ENCODE assay signal across 14 cellular contexts in genomic region chr3:30231277-30232141, GRCh38.
DNase-seq lines count a peak whose midpoint lies in the region; ATAC-seq and TF ChIP-seq lines count a peak whose summit lies in the region.
"Had no signal": no experiment of that assay in that cellular context is flagged by ENCODE, and none has a peak within 500 bp of the region (broad histone marks: within the 10 kb centered on the region; RNA-seq: fewer than 3 reads in every experiment).

No MANE protein-coding gene starts in this region.

- no peaks in the 10 kb centered on the region for H4K20me1 ChIP-seq in neural progenitor cell (ENCODE audit: low read depth)

- no peak overlapping the region for H3K9ac ChIP-seq in neural progenitor cell

- DNase-seq in AG04449 (ENCODE audit: low read depth, low spot score): peak; percentile 40
- DNase-seq in M059J (ENCODE audit: low read depth): peak; percentile 70
- DNase-seq in fibroblast of gingiva (ENCODE audit: low read depth): peak; percentile 91
- DNase-seq in neural progenitor cell (ENCODE audit: low spot score): peak; percentile 20
- no peak for DNase-seq in HEK293T (ENCODE audit: extremely low spot score)
- DNase-seq: activated CD8-positive, alpha-beta memory T cell treated with anti-CD3 and anti-CD28 coated beads, Interleukin-2, amount 10 ng/mL, durations not matched to agents 7 days and 5 days; central memory CD4-positive, alpha-beta T cell; immature natural killer cell; NCI-H345; retina had no signal

- ATAC-seq in GM21723 (IDR thresholded peaks at IDR 0.05; ENCODE audit: unreplicated experiment): no peak
- no peak for ATAC-seq in GM18909 (IDR thresholded peaks at IDR 0.05; ENCODE audit: poor library complexity, unreplicated experiment)
- ATAC-seq in GM18858 (IDR thresholded peaks at IDR 0.05; ENCODE audit: unreplicated experiment): no peak
- ATAC-seq: activated CD8-positive, alpha-beta memory T cell treated with anti-CD3 and anti-CD28 coated beads, Interleukin-2, amount 10 ng/mL, durations not matched to agents 7 days and 5 days; HCT116 had no signal

- peaks cover 3% of the 10 kb centered on the region for H3K4me1 Mint-ChIP-seq in neural progenitor cell
- H3K4me1 Mint-ChIP-seq: immature natural killer cell had no signal

- no peak overlapping the region for H2AFZ ChIP-seq in neural progenitor cell (replicated peaks)

- no peaks in the 10 kb centered on the region for H3K36me3 ChIP-seq in neural progenitor cell

- H3K36me3 Mint-ChIP-seq in neural progenitor cell: no peaks in the 10 kb centered on the region
- H3K36me3 Mint-ChIP-seq: immature natural killer cell had no signal

- H3K27ac Mint-ChIP-seq in neural progenitor cell: no peak overlapping the region
- H3K27ac Mint-ChIP-seq: activated CD8-positive, alpha-beta memory T cell treated with anti-CD3 and anti-CD28 coated beads, Interleukin-2, amount 10 ng/mL, durations not matched to agents 7 days and 5 days; immature natural killer cell had no signal

- no peaks in the 10 kb centered on the region for H3K27me3 ChIP-seq in neural progenitor cell

- H3K79me2 ChIP-seq in neural progenitor cell (ENCODE audit: low read depth): no peaks in the 10 kb centered on the region

- H3F3A ChIP-seq in neural progenitor cell (ENCODE audit: low read depth): peaks cover 5% of the 10 kb centered on the region

- TF ChIP-seq CTCF in AG04449 (IDR thresholded peaks at IDR 0.05; ENCODE audit: insufficient read depth, low read length, missing control alignments) (no peak), neural progenitor cell (IDR thresholded peaks at IDR 0.05) (no peak)

- H3K27ac ChIP-seq in neural progenitor cell: peak overlapping the region; percentile 32

- H3K9me3 Mint-ChIP-seq in neural progenitor cell: no peaks in the 10 kb centered on the region
- H3K9me3 Mint-ChIP-seq: immature natural killer cell had no signal

- H3K9me3 ChIP-seq in neural progenitor cell (ENCODE audit: low read depth): no peaks in the 10 kb centered on the region

- H3K4me1 ChIP-seq in neural progenitor cell: peaks cover 25% of the 10 kb centered on the region

- no peak overlapping the region for H3K4me3 ChIP-seq in AG04449 (ENCODE audit: low read depth, low read length)
- H3K4me3 ChIP-seq in neural progenitor cell: no peak overlapping the region

- H3K27me3 Mint-ChIP-seq in neural progenitor cell (ENCODE audit: insufficient read depth, low read depth): no peaks in the 10 kb centered on the region
- H3K27me3 Mint-ChIP-seq: activated CD8-positive, alpha-beta memory T cell treated with anti-CD3 and anti-CD28 coated beads, Interleukin-2, amount 10 ng/mL, durations not matched to agents 7 days and 5 days had no signal

- peak overlapping the region; percentile 21 for H3K4me2 ChIP-seq in neural progenitor cell

- POLR2A ChIA-PET in AG04449 (lab: Yijun Ruan, JAX): no interaction called here
- POLR2A ChIA-PET in HEK293T (lab: Yijun Ruan, JAX): no interaction called here

- H3K4me3 Mint-ChIP-seq in neural progenitor cell: no peak overlapping the region
- H3K4me3 Mint-ChIP-seq: activated CD8-positive, alpha-beta memory T cell treated with anti-CD3 and anti-CD28 coated beads, Interleukin-2, amount 10 ng/mL, durations not matched to agents 7 days and 5 days; immature natural killer cell had no signal

- CTCF ChIA-PET in AG04449 (lab: Yijun Ruan, JAX) (interaction anchor here (1.2 to 2.1 kb wide), 4 partner anchors 11 to 467 kb away, joined by 3 to 6 read pairs (median 3); no protein-coding TSS in a partner anchor), HEK293T (lab: Yijun Ruan, JAX) (interaction anchor here (0.6 kb wide), 1 partner anchor 873 kb away, joined by 4 read pairs; no protein-coding TSS in a partner anchor)

TF ChIP-seq in HEK293T, 16 proteins besides CTCF, POLR2A, EP300 and RAD21:
- TF ChIP-seq PKNOX1 (IDR thresholded peaks at IDR 0.05) (no peak), LEF1 (IDR thresholded peaks at IDR 0.05; ENCODE audit: borderline replicate concordance) (no peak), BHLHE40 (IDR thresholded peaks at IDR 0.05; ENCODE audit: borderline replicate concordance) (no peak), ELF4 (IDR thresholded peaks at IDR 0.05) (no peak), FOXA1 (IDR thresholded peaks at IDR 0.05) (no peak), HDGF (IDR thresholded peaks at IDR 0.05; ENCODE audit: borderline replicate concordance) (no peak), ARNT (IDR thresholded peaks at IDR 0.05) (no peak), SP1 (IDR thresholded peaks at IDR 0.05) (no peak), FOXM1 (IDR thresholded peaks at IDR 0.05; ENCODE audit: borderline replicate concordance) (no peak), TARDBP (IDR thresholded peaks at IDR 0.05) (no peak), L3MBTL2 (conservative IDR thresholded peaks at IDR 0.05) (no peak), ZNF384 (IDR thresholded peaks at IDR 0.05) (no peak), NFRKB (IDR thresholded peaks at IDR 0.05) (no peak), CTBP1 (IDR thresholded peaks at IDR 0.05; ENCODE audit: borderline replicate concordance) (no peak), FOXK2 (IDR thresholded peaks at IDR 0.05) (no peak), SUZ12 (IDR thresholded peaks at IDR 0.05) (no peak)
